In the genomic region with DNA sequence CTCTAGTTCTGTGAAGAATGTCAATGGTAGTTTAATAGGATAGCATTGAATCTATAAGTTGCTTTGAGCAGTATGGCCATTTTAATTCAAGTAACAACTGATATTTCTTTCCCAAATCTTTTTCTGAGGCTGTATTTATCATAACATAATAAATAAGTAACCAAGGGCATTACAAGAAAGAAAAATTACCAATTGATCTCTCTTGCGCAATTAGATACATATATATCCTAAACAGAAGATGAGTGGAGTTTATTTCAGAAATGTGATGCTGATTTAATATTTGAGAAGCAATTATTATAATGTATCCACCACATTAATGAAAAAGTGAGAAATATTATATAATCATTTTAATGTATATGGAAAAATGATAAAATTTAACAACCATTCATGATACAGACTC, we compare ENCODE assay signal across 3 cellular contexts.
TF ChIP-seq lines count a peak whose summit lies in the region.

No MANE protein-coding gene starts in this region.

TF ChIP-seq in HepG2, 621 proteins besides CTCF, POLR2A, EP300 and RAD21:
- TF ChIP-seq SMAD9 (CRISPR knock-in tag; IDR thresholded peaks at IDR 0.05): no peak
- no peak for TF ChIP-seq BCL6 (CRISPR knock-in tag; IDR thresholded peaks at IDR 0.05)
- TF ChIP-seq CEBPB (IDR thresholded peaks at IDR 0.05; ENCODE audit: borderline replicate concordance, low read depth, low read length): 0 out of 2 replicates have a peak, but pooled peaks have one; percentile 25
- no peak for TF ChIP-seq ZNF546 (CRISPR knock-in tag; conservative IDR thresholded peaks at IDR 0.05)
- TF ChIP-seq SALL2 (CRISPR knock-in tag; IDR thresholded peaks at IDR 0.05): no peak

TF ChIP-seq in IMR-90, 13 proteins besides CTCF, POLR2A, EP300 and RAD21:
- TF ChIP-seq MXI1 (IDR thresholded peaks at IDR 0.05; ENCODE audit: borderline replicate concordance, low read depth, low read length): no peak
- TF ChIP-seq CEBPB (IDR thresholded peaks at IDR 0.05; ENCODE audit: low read depth, low read length): peak; percentile 51; the same call in 1 of the 2 replicates

TF ChIP-seq in H1, 55 proteins besides CTCF, POLR2A, EP300 and RAD21:
- TF ChIP-seq USF2 (IDR thresholded peaks at IDR 0.05; ENCODE audit: low read length): no peak
- no peak for TF ChIP-seq CHD7 (IDR thresholded peaks at IDR 0.05; ENCODE audit: insufficient replicate concordance, low read length)
- TF ChIP-seq TBP (IDR thresholded peaks at IDR 0.05; ENCODE audit: low read depth, low read length): no peak
- TF ChIP-seq POLR2AphosphoS5 (IDR thresholded peaks at IDR 0.05; ENCODE audit: low read depth, low read length): no peak
- TF ChIP-seq CHD2 (IDR thresholded peaks at IDR 0.05; ENCODE audit: low read length): no peak
- peak; percentile 70; the same call in 1 of the 2 replicates for TF ChIP-seq CEBPB (IDR thresholded peaks at IDR 0.05; ENCODE audit: low read depth, low read length)
- no peak for TF ChIP-seq BRCA1 (IDR thresholded peaks at IDR 0.05; ENCODE audit: low read depth, low read length)
- no peak for TF ChIP-seq RXRA (IDR thresholded peaks at IDR 0.05; ENCODE audit: insufficient read depth, low read depth, low read length)
TF ChIP-seq in H1: peak in this region for 1.
